ENCODE assay signal across 1 cellular context in genomic region chr7:155001756-155002410, GRCh38.
A peak's percentile ranks its signal among the peaks of the same experiment; 100 is the strongest.
TF ChIP-seq lines count a peak whose summit lies in the region.

No MANE protein-coding gene starts in this region.

TF ChIP-seq in HEK293, 187 proteins besides CTCF, POLR2A, EP300 and RAD21 (continued from another document):
- TF ChIP-seq, protein P1, sequence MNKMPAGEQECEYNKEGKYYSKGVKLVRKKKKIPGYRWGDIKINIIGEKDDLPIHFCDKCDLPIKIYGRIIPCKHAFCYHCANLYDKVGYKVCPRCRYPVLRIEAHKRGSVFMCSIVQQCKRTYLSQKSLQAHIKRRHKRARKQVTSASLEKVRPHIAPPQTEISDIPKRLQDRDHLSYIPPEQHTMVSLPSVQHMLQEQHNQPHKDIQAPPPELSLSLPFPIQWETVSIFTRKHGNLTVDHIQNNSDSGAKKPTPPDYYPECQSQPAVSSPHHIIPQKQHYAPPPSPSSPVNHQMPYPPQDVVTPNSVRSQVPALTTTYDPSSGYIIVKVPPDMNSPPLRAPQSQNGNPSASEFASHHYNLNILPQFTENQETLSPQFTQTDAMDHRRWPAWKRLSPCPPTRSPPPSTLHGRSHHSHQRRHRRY (tag by site-specific recombination; IDR thresholded peaks at IDR 0.05): no peak
- TF ChIP-seq ZBTB7A (tag by site-specific recombination; IDR thresholded peaks at IDR 0.05; ENCODE audit: low read depth): no peak
- TF ChIP-seq, protein P2, sequence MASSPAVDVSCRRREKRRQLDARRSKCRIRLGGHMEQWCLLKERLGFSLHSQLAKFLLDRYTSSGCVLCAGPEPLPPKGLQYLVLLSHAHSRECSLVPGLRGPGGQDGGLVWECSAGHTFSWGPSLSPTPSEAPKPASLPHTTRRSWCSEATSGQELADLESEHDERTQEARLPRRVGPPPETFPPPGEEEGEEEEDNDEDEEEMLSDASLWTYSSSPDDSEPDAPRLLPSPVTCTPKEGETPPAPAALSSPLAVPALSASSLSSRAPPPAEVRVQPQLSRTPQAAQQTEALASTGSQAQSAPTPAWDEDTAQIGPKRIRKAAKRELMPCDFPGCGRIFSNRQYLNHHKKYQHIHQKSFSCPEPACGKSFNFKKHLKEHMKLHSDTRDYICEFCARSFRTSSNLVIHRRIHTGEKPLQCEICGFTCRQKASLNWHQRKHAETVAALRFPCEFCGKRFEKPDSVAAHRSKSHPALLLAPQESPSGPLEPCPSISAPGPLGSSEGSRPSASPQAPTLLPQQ (tag by site-specific recombination; IDR thresholded peaks at IDR 0.05): peak; percentile 34
- TF ChIP-seq ZNF266 (tag by site-specific recombination; IDR thresholded peaks at IDR 0.05; ENCODE audit: low read depth): no peak
- TF ChIP-seq ZBTB17 (tag by site-specific recombination; IDR thresholded peaks at IDR 0.05): no peak
- no peak for TF ChIP-seq SP3 (tag by site-specific recombination; IDR thresholded peaks at IDR 0.05)
- TF ChIP-seq ZFP69B (tag by site-specific recombination; IDR thresholded peaks at IDR 0.05): no peak
- TF ChIP-seq ZNF394 (tag by site-specific recombination; IDR thresholded peaks at IDR 0.05; ENCODE audit: borderline replicate concordance): no peak
- TF ChIP-seq, protein P3, sequence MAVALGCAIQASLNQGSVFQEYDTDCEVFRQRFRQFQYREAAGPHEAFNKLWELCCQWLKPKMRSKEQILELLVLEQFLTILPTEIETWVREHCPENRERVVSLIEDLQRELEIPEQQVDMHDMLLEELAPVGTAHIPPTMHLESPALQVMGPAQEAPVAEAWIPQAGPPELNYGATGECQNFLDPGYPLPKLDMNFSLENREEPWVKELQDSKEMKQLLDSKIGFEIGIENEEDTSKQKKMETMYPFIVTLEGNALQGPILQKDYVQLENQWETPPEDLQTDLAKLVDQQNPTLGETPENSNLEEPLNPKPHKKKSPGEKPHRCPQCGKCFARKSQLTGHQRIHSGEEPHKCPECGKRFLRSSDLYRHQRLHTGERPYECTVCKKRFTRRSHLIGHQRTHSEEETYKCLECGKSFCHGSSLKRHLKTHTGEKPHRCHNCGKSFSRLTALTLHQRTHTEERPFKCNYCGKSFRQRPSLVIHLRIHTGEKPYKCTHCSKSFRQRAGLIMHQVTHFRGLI (tag by site-specific recombination; IDR thresholded peaks at IDR 0.05): no peak
- TF ChIP-seq ZNF561 (tag by site-specific recombination; IDR thresholded peaks at IDR 0.05; ENCODE audit: borderline replicate concordance): no peak
- TF ChIP-seq ZNF76 (tag by site-specific recombination; IDR thresholded peaks at IDR 0.05; ENCODE audit: borderline replicate concordance, low read depth): no peak
- TF ChIP-seq ZNF157 (tag by site-specific recombination; IDR thresholded peaks at IDR 0.05): no peak
- no peak for TF ChIP-seq ZNF169 (tag by site-specific recombination; IDR thresholded peaks at IDR 0.05)
- no peak for TF ChIP-seq ZNF488 (tag by site-specific recombination; IDR thresholded peaks at IDR 0.05)
- no peak for TF ChIP-seq SETDB1 (IDR thresholded peaks at IDR 0.05; ENCODE audit: insufficient read length, low read length)
- TF ChIP-seq PATZ1 (tag by site-specific recombination; IDR thresholded peaks at IDR 0.05): 0 out of 2 replicates have a peak, but pooled peaks have one; percentile 15
- no peak for TF ChIP-seq INSM2 (tag by site-specific recombination; IDR thresholded peaks at IDR 0.05)
- no peak for TF ChIP-seq ZNF140 (tag by site-specific recombination; IDR thresholded peaks at IDR 0.05)
- TF ChIP-seq IKZF3 (tag by site-specific recombination; IDR thresholded peaks at IDR 0.05): peak; percentile 22; the same call in 1 of the 2 replicates
- 0 out of 2 replicates have a peak, but pooled peaks have one; percentile 18 for TF ChIP-seq ZBTB20 (tag by site-specific recombination; IDR thresholded peaks at IDR 0.05)
- TF ChIP-seq ZNF529 (tag by site-specific recombination; IDR thresholded peaks at IDR 0.05; ENCODE audit: insufficient replicate concordance): no peak
- no peak for TF ChIP-seq ZNF548 (tag by site-specific recombination; IDR thresholded peaks at IDR 0.05)
- TF ChIP-seq ZNF626 (tag by site-specific recombination; IDR thresholded peaks at IDR 0.05): no peak
- no peak for TF ChIP-seq ZNF747 (tag by site-specific recombination; IDR thresholded peaks at IDR 0.05)
